Comparison of ENCODE assay signal across 3 cellular contexts in the genomic region with DNA sequence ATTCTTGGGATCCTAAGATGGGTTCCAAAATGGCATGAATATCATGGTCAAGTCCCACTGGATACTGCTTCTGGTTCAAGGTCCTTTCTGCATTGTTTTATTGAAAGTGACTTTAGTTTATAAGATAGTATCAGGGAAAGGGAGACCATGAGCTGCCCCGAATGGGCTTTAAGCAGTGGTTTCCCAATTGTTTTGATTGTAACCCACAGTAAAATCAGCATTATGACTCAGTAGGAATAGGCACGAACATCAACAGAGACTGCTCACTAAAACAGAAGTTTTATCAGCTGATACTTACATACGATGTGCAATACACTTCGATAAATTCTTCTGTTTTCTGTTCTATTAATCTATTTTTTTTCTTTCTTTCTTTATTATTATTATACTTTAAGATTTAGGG. TPM values are rescaled to one million over a fixed set of nuclear protein-coding genes. Genes with fewer than 3 reads are reported as not detected.
"Had no signal": no experiment of that assay in that cellular context is flagged by ENCODE, and none has a peak within 500 bp of the region (broad histone marks: within the 10 kb centered on the region; RNA-seq: fewer than 3 reads in every experiment).

No MANE protein-coding gene starts in this region.

RNA-seq across cellular contexts. Expression of a gene that starts 32.8 kb away (rescaled TPM):
- total RNA-seq: activated CD4-positive, alpha-beta memory T cell treated with anti-CD3 and anti-CD28 coated beads, Interleukin-2, amount 10 ng/mL, durations not matched to agents 7 days and 5 days; activated CD4-positive, alpha-beta T cell treated with anti-CD3 and anti-CD28 coated beads, Interleukin-2, amount 10 ng/mL, durations not matched to agents 7 days and 5 days; activated naive CD4-positive, alpha-beta T cell treated with anti-CD3 and anti-CD28 coated beads, Interleukin-2, amount 50 U/mL, for 72 hours had no signal
